ENCODE assay signal across 8 cellular contexts in the genomic region with DNA sequence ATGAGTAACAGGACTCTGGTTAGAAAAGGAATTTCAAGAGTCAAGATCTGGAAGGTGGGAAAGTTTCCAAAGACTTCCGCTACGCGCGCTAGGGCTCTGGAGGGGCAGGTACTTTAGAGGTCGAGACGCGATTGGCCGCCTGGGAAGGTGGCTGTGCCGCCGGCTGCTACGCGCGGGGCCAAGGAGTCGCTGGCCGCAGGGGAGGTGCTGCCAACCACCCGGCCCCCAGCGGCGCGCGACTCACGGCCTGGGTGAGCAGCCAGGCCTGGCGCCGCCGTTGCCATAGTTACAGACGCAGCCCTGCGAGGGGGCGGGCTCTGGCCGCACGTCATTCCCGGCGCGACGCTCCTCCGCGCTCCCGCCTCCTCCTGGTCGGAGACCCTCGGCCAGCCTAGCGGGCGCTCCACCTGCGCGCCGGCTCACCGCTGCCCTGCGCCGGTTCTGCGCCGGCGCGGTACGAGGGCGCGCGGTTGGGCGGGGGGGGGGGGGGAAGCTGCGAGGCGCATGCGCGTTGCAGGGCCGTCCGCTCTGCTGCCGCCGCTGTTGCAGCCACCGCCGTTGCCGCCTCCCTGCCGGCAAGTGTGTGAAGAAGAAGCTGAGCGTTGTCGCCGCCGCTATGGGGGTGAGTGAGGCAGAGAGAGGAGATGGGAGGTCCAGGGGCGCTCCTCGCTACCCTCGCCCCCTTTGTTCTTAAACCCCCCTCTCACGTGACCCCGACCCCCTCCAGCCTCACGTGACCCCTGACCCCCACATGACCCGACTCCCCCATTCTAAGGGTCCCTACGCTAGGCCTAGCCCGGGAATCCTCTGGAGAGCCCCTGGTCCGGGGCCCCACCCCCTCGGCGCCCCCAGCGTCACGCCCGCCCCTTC. TPM values are rescaled to one million over a fixed set of nuclear protein-coding genes. Genes with fewer than 3 reads are reported as not detected.
DNase-seq lines count a peak whose midpoint lies in the region; ATAC-seq lines count a peak whose summit lies in the region.

NAA40 (plus strand) TSS at position 522 of the 870 bp plus-strand sequence; CDS start at position 617, 95 bp downstream.

- H4K5ac ChIP-seq in mesendoderm (ENCODE audit: low read length), result no peak within 1 kb of the TSS

- peak within 1 kb of the TSS; percentile 98 for H3K56ac ChIP-seq in mesendoderm (ENCODE audit: low read length)

- no peak within 1 kb of the TSS for H2BK120ac ChIP-seq in mesendoderm (ENCODE audit: low read depth, low read length)

- H2BK5ac ChIP-seq in mesendoderm (ENCODE audit: low read length), result peak within 1 kb of the TSS; percentile 76

- H3K79me2 ChIP-seq in mesendoderm (ENCODE audit: control insufficient read depth, insufficient read depth, low read length), result peaks cover 24% of the 10 kb centered on the region

- H3K4ac ChIP-seq in mesendoderm (ENCODE audit: low read depth, low read length), result peak within 1 kb of the TSS; percentile 95

- H3K27me3 ChIP-seq in effector memory CD4-positive, alpha-beta T cell (replicated peaks; ENCODE audit: control insufficient read depth, insufficient read depth, low read length, poor library complexity, severe bottlenecking), result no peaks in the 10 kb centered on the region
- H3K27me3 ChIP-seq in mesendoderm (ENCODE audit: insufficient read depth, low read length, poor library complexity), result no peaks in the 10 kb centered on the region

- peak; percentile 97 for DNase-seq in COR-L47 (lab: John Stamatoyannopoulos, UW)
- peak; percentile 99 for DNase-seq in HT-29 (ENCODE audit: low spot score)
- DNase-seq in NK-92 treated with Interleukin-12 subunit alpha and Interleukin-12 subunit beta, amount 100 ng/mL, for 24 hours (lab: John Stamatoyannopoulos, UW), result peak; percentile 99
- DNase-seq in activated CD8-positive, alpha-beta memory T cell treated with anti-CD3 and anti-CD28 coated beads for 24 hours, result peak; percentile 95
- DNase-seq in effector memory CD4-positive, alpha-beta T cell, result peak; percentile 87 to 95 (median 92)
- peak; percentile 99 for DNase-seq in mesendoderm
- DNase-seq in stimulated activated CD8-positive, alpha-beta memory T cell treated with anti-CD3 and anti-CD28 coated beads, Interleukin-12 subunit alpha, Interleukin-12 subunit beta, amount 100 ng/mL, for 4 hours (ENCODE audit: low read depth), result peak; percentile 88

- H3K79me1 ChIP-seq in mesendoderm (ENCODE audit: low read length), result peaks cover 20% of the 10 kb centered on the region

- H3K18ac ChIP-seq in mesendoderm (ENCODE audit: low read length), result peak within 1 kb of the TSS; percentile 85

- ATAC-seq in GM21360 (IDR thresholded peaks at IDR 0.05; ENCODE audit: unreplicated experiment), result peak; percentile 93

- peak within 1 kb of the TSS; percentile 60 for H3K27ac ChIP-seq in effector memory CD4-positive, alpha-beta T cell (ENCODE audit: insufficient read depth, low read length, poor library complexity, severe bottlenecking)
- peak within 1 kb of the TSS; percentile 94 for H3K27ac ChIP-seq in mesendoderm (ENCODE audit: low read depth, low read length)

- no CpG with 5 or more reads among the region's 86 CpGs for WGBS in mesendoderm (ENCODE audit: extremely low coverage, insufficient coverage, low lambda C conversion rate)

- H3K4me2 ChIP-seq in mesendoderm (ENCODE audit: low read length), result peak within 1 kb of the TSS; percentile 100

- peaks cover 12% of the 10 kb centered on the region for H3K4me1 ChIP-seq in effector memory CD4-positive, alpha-beta T cell (ENCODE audit: control insufficient read depth, insufficient read depth, low read length, poor library complexity, severe bottlenecking)
- H3K4me1 ChIP-seq in mesendoderm (ENCODE audit: control insufficient read depth, low read depth, low read length), result no peaks in the 10 kb centered on the region

- peak within 1 kb of the TSS; percentile 88 for H2AK5ac ChIP-seq in mesendoderm (ENCODE audit: low read length)

- peak within 1 kb of the TSS; percentile 79 for H3K4me3 ChIP-seq in effector memory CD4-positive, alpha-beta T cell (ENCODE audit: insufficient read depth, low read depth, low read length, poor library complexity, severe bottlenecking)
- H3K4me3 ChIP-seq in mesendoderm (ENCODE audit: low read length), result peak within 1 kb of the TSS; percentile 89

- H3K9me3 ChIP-seq in effector memory CD4-positive, alpha-beta T cell (ENCODE audit: control insufficient read depth, low read length), result no peaks in the 10 kb centered on the region

- H3K23ac ChIP-seq in mesendoderm (ENCODE audit: low read length), result peak within 1 kb of the TSS; percentile 89

- H3K9ac ChIP-seq in mesendoderm (ENCODE audit: low read length), result peak within 1 kb of the TSS; percentile 89

- H2BK15ac ChIP-seq in mesendoderm (replicated peaks; ENCODE audit: low read depth), result no peak within 1 kb of the TSS

- no peaks in the 10 kb centered on the region for H3K36me3 ChIP-seq in effector memory CD4-positive, alpha-beta T cell (ENCODE audit: control insufficient read depth, insufficient read depth, low read length)
- H3K36me3 ChIP-seq in mesendoderm (ENCODE audit: control insufficient read depth, insufficient read depth, low read length), result no peaks in the 10 kb centered on the region

- no peak within 1 kb of the TSS for H4K8ac ChIP-seq in mesendoderm (ENCODE audit: low read depth, low read length)

RNA-seq across cellular contexts. Expression of gene NAA40, which starts in this region (rescaled TPM):
- total RNA-seq in HT-29 (2014; rRNA removed; shearing (Covaris generic)), result 14.9 and 20.0 TPM in 2 replicates
- polyA plus RNA-seq in mesendoderm (2013, experiment 1 of 2), result 20.3 TPM
- polyA plus RNA-seq in mesendoderm (2013, experiment 2 of 2), result 19.6 TPM

Comparison
In these comparisons a context has a peak if more than half of its experiments do, and no peak if none do; other contexts are left out.
1. Peak in every context shown above with its lines: DNase-seq, ATAC-seq, H3K4me3 ChIP-seq and H3K27ac ChIP-seq.